In the genomic region with DNA sequence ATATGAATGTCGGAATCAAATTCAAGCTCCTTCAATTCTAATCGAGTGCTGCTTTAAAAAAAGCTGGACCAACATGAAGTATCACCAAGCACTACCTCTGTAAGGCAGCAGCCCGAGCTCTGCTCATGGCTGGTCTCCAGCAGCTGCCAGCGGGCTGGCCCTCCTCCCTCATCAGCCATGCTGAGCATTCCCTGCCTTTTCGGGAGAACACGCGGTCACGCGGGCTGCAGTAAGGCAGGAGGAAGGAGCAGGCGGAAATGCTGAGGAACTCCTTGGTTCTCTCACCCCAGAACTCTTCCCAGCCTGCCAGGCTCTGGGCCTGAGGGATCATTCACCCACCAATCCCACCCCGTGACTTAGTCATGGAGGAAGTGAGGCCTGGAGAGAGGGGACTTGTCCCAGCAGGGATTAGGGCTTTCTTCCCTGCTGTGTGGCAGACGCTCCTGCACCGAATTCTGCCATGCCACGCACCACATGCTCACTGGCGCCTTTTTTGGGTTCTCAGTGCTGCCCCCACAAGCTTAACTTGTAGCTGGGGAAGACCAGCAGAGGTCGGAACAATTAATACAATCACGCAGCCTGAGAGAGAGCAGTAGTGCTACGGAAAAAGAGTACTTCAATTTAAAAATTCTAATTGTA, we compare ENCODE assay signal across 13 cellular contexts. TPM values are rescaled to one million over a fixed set of nuclear protein-coding genes. Genes with fewer than 3 reads are reported as not detected.
DNase-seq lines count a peak whose midpoint lies in the region; ATAC-seq, FAIRE-seq and TF ChIP-seq lines count a peak whose summit lies in the region.
"Had no signal": no experiment of that assay in that cellular context is flagged by ENCODE, and none has a peak within 500 bp of the region (broad histone marks: within the 10 kb centered on the region; RNA-seq: fewer than 3 reads in every experiment).

No MANE protein-coding gene starts in this region.

- DNase-seq in AG08395 (ENCODE audit: low spot score), result peak; percentile 74
- DNase-seq in SJCRH30, result peak; percentile 50 to 55
- DNase-seq in osteoblast (ENCODE audit: insufficient read length, low spot score, missing footprints), result peak; percentile 93
- DNase-seq in T-helper 9 cell, result no peak
- no peak for DNase-seq in small intestine
- DNase-seq in lower leg skin (ENCODE audit: low spot score in 2 of 2), result no peak
- DNase-seq in stimulated activated effector memory CD8-positive, alpha-beta T cell treated with anti-CD3 and anti-CD28 coated beads, Interleukin-12 subunit alpha, Interleukin-12 subunit beta, amount 100 ng/mL, for 72 hours (ENCODE audit: low spot score in 2 of 2), result no peak
- DNase-seq: activated effector memory CD4-positive, alpha-beta T cell treated with Interleukin-2 at 50 U/mL for 16 hours; NCI-H1436 treated with DMSO at 0.1 percent for 48 hours had no signal

- TF ChIP-seq POLR2A in gastroesophageal sphincter (IDR thresholded peaks at IDR 0.05), result no peak
- no peak for TF ChIP-seq POLR2A in lower leg skin (IDR thresholded peaks at IDR 0.05)

- TF ChIP-seq EP300 in gastroesophageal sphincter (IDR thresholded peaks at IDR 0.05), result no peak

- no peak overlapping the region for H3K27ac Mint-ChIP-seq in stimulated activated effector memory CD8-positive, alpha-beta T cell treated with anti-CD3 and anti-CD28 coated beads, Interleukin-12 subunit alpha, Interleukin-12 subunit beta, amount 100 ng/mL, for 72 hours

- intact Hi-C loops in lower leg skin (cut with DNase I; ENCODE audit: low total_unique reads), result no loop called here

- H3K27ac ChIP-seq in SJCRH30 (no peak overlapping the region), gastroesophageal sphincter (peak overlapping the region; percentile 15 to 83 (median 80)), osteoblast (ENCODE audit: low read depth, low read length) (no peak overlapping the region), small intestine (ENCODE audit: low read depth in 1 of 2, low read length in 1 of 2) (no peak overlapping the region)
- H3K27ac ChIP-seq: A549, neutrophil had no signal

- H3K4me2 ChIP-seq in osteoblast (ENCODE audit: insufficient read depth, low read length), result no peak overlapping the region
- H3K4me2 ChIP-seq: A549 had no signal

- no peaks in the 10 kb centered on the region for H3K9me3 Mint-ChIP-seq in stimulated activated effector memory CD8-positive, alpha-beta T cell treated with anti-CD3 and anti-CD28 coated beads, Interleukin-12 subunit alpha, Interleukin-12 subunit beta, amount 100 ng/mL, for 72 hours

- H4K20me1 ChIP-seq in osteoblast (ENCODE audit: insufficient read depth, low read length), result no peaks in the 10 kb centered on the region

- no peak overlapping the region for H3K4me3 Mint-ChIP-seq in stimulated activated effector memory CD8-positive, alpha-beta T cell treated with anti-CD3 and anti-CD28 coated beads, Interleukin-12 subunit alpha, Interleukin-12 subunit beta, amount 100 ng/mL, for 72 hours

- peak; percentile 92 for ATAC-seq in gastroesophageal sphincter
- no peak for ATAC-seq in stimulated activated effector memory CD8-positive, alpha-beta T cell treated with anti-CD3 and anti-CD28 coated beads, Interleukin-12 subunit alpha, Interleukin-12 subunit beta, amount 100 ng/mL, for 72 hours
- ATAC-seq: A549 had no signal

- H3K4me3 ChIP-seq in SJCRH30, result no peak overlapping the region
- no peak overlapping the region for H3K4me3 ChIP-seq in gastroesophageal sphincter
- H3K4me3 ChIP-seq in osteoblast (ENCODE audit: insufficient read depth, low read length), result no peak overlapping the region
- H3K4me3 ChIP-seq in small intestine (ENCODE audit: low read depth in 1 of 2, low read length in 2 of 2), result no peak overlapping the region
- H3K4me3 ChIP-seq in lower leg skin (ENCODE audit: low read depth, poor library complexity, severe bottlenecking), result no peak overlapping the region
- H3K4me3 ChIP-seq: A549 had no signal

- no peaks in the 10 kb centered on the region for H3K79me2 ChIP-seq in osteoblast (ENCODE audit: insufficient read depth, low read length)

- FAIRE-seq in small intestine (lab: Jason Lieb, UNC), result no peak
- FAIRE-seq: A549, RCC 7860 had no signal

- H3K9me3 ChIP-seq in SJCRH30 (replicated peaks), result no peaks in the 10 kb centered on the region
- H3K9me3 ChIP-seq in gastroesophageal sphincter, result no peaks in the 10 kb centered on the region
- no peaks in the 10 kb centered on the region for H3K9me3 ChIP-seq in osteoblast (ENCODE audit: low read depth, low read length)
- H3K9me3 ChIP-seq in small intestine (ENCODE audit: control insufficient read depth, low read depth), result no peaks in the 10 kb centered on the region
- H3K9me3 ChIP-seq: A549, neutrophil had no signal

- no peaks in the 10 kb centered on the region for H3K36me3 Mint-ChIP-seq in stimulated activated effector memory CD8-positive, alpha-beta T cell treated with anti-CD3 and anti-CD28 coated beads, Interleukin-12 subunit alpha, Interleukin-12 subunit beta, amount 100 ng/mL, for 72 hours

- peaks cover 15% of the 10 kb centered on the region for H3K4me1 Mint-ChIP-seq in stimulated activated effector memory CD8-positive, alpha-beta T cell treated with anti-CD3 and anti-CD28 coated beads, Interleukin-12 subunit alpha, Interleukin-12 subunit beta, amount 100 ng/mL, for 72 hours

- H2AFZ ChIP-seq in osteoblast (ENCODE audit: low read length), result peak overlapping the region; percentile 81

- 49 to 52% methylated on average over 4 to 13 of the region's 18 CpGs for WGBS in gastroesophageal sphincter (ENCODE audit: low coverage in 1 of 2), 2 donors
- WGBS in small intestine, 3 donors, result 83 to 91% (median 85%) methylated on average over 18 of the region's 18 CpGs
- 46 to 55% methylated on average over 18 of the region's 18 CpGs for WGBS in lower leg skin, 2 donors

- TF ChIP-seq CTCF in gastroesophageal sphincter (IDR thresholded peaks at IDR 0.05) (no peak), osteoblast (IDR thresholded peaks at IDR 0.05; ENCODE audit: extremely low read depth, low read depth, low read length) (no peak), lower leg skin (IDR thresholded peaks at IDR 0.05) (no peak)

- no peaks in the 10 kb centered on the region for H3K4me1 ChIP-seq in SJCRH30
- peaks cover 0 to 22% (median 0%) of the 10 kb centered on the region in 3 donors for H3K4me1 ChIP-seq in gastroesophageal sphincter
- no peaks in the 10 kb centered on the region for H3K4me1 ChIP-seq in osteoblast (ENCODE audit: insufficient read depth, low read length)
- H3K4me1 ChIP-seq in small intestine (ENCODE audit: control insufficient read depth in 2 of 2, insufficient read depth in 1 of 2, low read depth in 1 of 2, low read length in 1 of 2), result peaks cover 0 to 3% of the 10 kb centered on the region in 2 donors
- H3K4me1 ChIP-seq: A549 had no signal

- peaks cover 12% of the 10 kb centered on the region for H3K27me3 ChIP-seq in SJCRH30
- no peaks in the 10 kb centered on the region for H3K27me3 ChIP-seq in gastroesophageal sphincter
- H3K27me3 ChIP-seq in osteoblast (ENCODE audit: insufficient read depth, low read length), result peaks cover 32% of the 10 kb centered on the region
- H3K27me3 ChIP-seq in small intestine (ENCODE audit: control insufficient read depth in 2 of 2, insufficient read depth in 2 of 2, low read length in 2 of 2), result no peaks in the 10 kb centered on the region

- H3K36me3 ChIP-seq in SJCRH30 (no peaks in the 10 kb centered on the region), gastroesophageal sphincter (no peaks in the 10 kb centered on the region), osteoblast (ENCODE audit: insufficient read depth, low read length) (no peaks in the 10 kb centered on the region), small intestine (ENCODE audit: control insufficient read depth in 2 of 2, insufficient read depth in 2 of 2, low read length in 2 of 2) (no peaks in the 10 kb centered on the region)
- H3K36me3 ChIP-seq: neutrophil had no signal

RNA-seq across cellular contexts. Expression of gene RPL32, which starts 42.9 kb away (rescaled TPM):
- 3,652 and 3,665 TPM in 2 replicates for total RNA-seq in SJCRH30 (2014; rRNA removed; shearing (Covaris generic))
- total RNA-seq in gastroesophageal sphincter (100 to 1,000 TPM; 679 to 924 (median 775) TPM), osteoblast (524 and 1,095 TPM in 2 replicates), lower leg skin (1,000 to 10,000 TPM; 1,042 to 3,119 (median 2,671) TPM)
- polyA plus RNA-seq in small intestine, result 1,000 to 10,000 TPM; 1,296 to 2,718 (median 2,379) TPM

Comparison
In these comparisons a context has a peak if more than half of its experiments do, and no peak if none do; other contexts are left out.
1. DNase-seq: peak in AG08395 (single experiment), SJCRH30 (2 of 2) and osteoblast (single experiment); none in T-helper 9 cell (single experiment), small intestine (single experiment), lower leg skin (0 of 2) and stimulated activated effector memory CD8-positive, alpha-beta T cell treated with anti-CD3 and anti-CD28 coated beads, Interleukin-12 subunit alpha, Interleukin-12 subunit beta, amount 100 ng/mL, for 72 hours (0 of 2).
2. H3K27ac ChIP-seq: peak in gastroesophageal sphincter (4 of 4); none in SJCRH30 (single experiment), osteoblast (single experiment) and small intestine (0 of 2).